ENCODE assay signal across 26 cellular contexts in the genomic region with DNA sequence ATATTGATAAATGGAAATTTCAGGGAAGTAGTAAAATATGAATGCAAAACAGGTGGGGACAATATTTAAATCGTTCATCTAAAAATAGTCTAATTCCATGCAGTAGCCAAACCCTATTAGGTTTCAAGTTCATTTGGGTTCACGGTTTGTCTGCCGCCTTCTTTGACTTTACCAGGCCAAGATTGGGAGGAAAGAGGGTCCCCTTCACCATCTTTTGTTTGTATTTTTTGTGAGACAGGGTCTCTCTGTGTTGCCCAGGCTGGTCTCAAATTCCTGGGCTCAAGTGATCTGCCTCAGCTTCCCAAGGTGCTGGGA.
"Had no signal": no experiment of that assay in that cellular context is flagged by ENCODE, and none has a peak within 500 bp of the region (broad histone marks: within the 10 kb centered on the region; RNA-seq: fewer than 3 reads in every experiment).

No MANE protein-coding gene starts in this region.

- H3K27ac ChIP-seq: adrenal gland, VCaP had no signal

- FAIRE-seq: RCC 7860 had no signal

- H3K27me3 ChIP-seq: adrenal gland, breast epithelium had no signal

- H3K36me3 Mint-ChIP-seq: activated naive CD4-positive, alpha-beta T cell treated with anti-CD3 and anti-CD28 coated beads, Interleukin-2, amount 10 ng/mL, durations not matched to agents 7 days and 5 days; activated naive CD8-positive, alpha-beta T cell treated with anti-CD3 and anti-CD28 coated beads for 36 hours had no signal

- H3K36me3 ChIP-seq: adrenal gland, breast epithelium had no signal

- H3K4me3 Mint-ChIP-seq: activated CD4-positive, alpha-beta memory T cell treated with anti-CD3 and anti-CD28 coated beads for 36 hours; activated CD4-positive, alpha-beta T cell treated with anti-CD3 and anti-CD28 coated beads, Interleukin-2, amount 10 ng/mL, durations not matched to agents 7 days and 5 days; activated naive CD4-positive, alpha-beta T cell treated with anti-CD3 and anti-CD28 coated beads, Interleukin-2, amount 10 ng/mL, durations not matched to agents 7 days and 5 days; activated naive CD8-positive, alpha-beta T cell treated with anti-CD3 and anti-CD28 coated beads for 36 hours; activated T-cell treated with anti-CD3 and anti-CD28 coated beads, Interleukin-2, amount 50 U/mL, for 4 hours had no signal

- H3K27ac Mint-ChIP-seq: activated CD4-positive, alpha-beta memory T cell treated with anti-CD3 and anti-CD28 coated beads for 36 hours; activated naive CD4-positive, alpha-beta T cell treated with anti-CD3 and anti-CD28 coated beads, Interleukin-2, amount 10 ng/mL, durations not matched to agents 7 days and 5 days; activated naive CD8-positive, alpha-beta T cell treated with anti-CD3 and anti-CD28 coated beads for 36 hours had no signal

- H3K4me3 ChIP-seq: adrenal gland, breast epithelium had no signal

- ATAC-seq: PC-3 had no signal

- DNase-seq: activated CD4-positive, alpha-beta T cell treated with anti-CD3 and anti-CD28 coated beads, Interleukin-2, amount 10 ng/mL, durations not matched to agents 7 days and 5 days; activated CD4-positive, CD25-positive, alpha-beta regulatory T cell; activated CD8-positive, alpha-beta memory T cell treated with anti-CD3 and anti-CD28 coated beads for 24 hours; activated gamma-delta T cell treated with Interleukin-2 at 50 U/mL for 16 hours; activated naive CD4-positive, alpha-beta T cell treated with anti-CD3 and anti-CD28 coated beads, Interleukin-2, amount 10 ng/mL, durations not matched to agents 7 days and 5 days; activated T-cell treated with anti-CD3 and anti-CD28 coated beads, Interleukin-2, amount 50 U/mL, for 4 hours; adrenal gland; anterior cingulate cortex; caudate nucleus; IMR-90; KG1; NCI-H1048; NCI-H146; NCI-H187 treated with DMSO at 0.1 percent for 48 hours; NCI-H2171; NCI-H2227 treated with DMSO at 0.1 percent for 48 hours; NCI-H446 treated with DMSO at 0.1 percent for 48 hours; NCI-H69; NK-92 treated with Interleukin-12 subunit alpha and Interleukin-12 subunit beta, amount 100 ng/mL, for 24 hours; PC-3; SIG-M5 had no signal

- H3K4me1 ChIP-seq: adrenal gland, breast epithelium had no signal
